ENCODE assay signal across 1 cellular context in genomic region chr16:25126820-25127232, GRCh38.
TF ChIP-seq lines count a peak whose summit lies in the region.

No MANE protein-coding gene starts in this region.

TF ChIP-seq in K562, 482 proteins besides CTCF, POLR2A, EP300 and RAD21 (continued from another document):
- TF ChIP-seq RCOR1 (IDR thresholded peaks at IDR 0.05; ENCODE audit: borderline replicate concordance in 1 of 2, low read depth in 2 of 2, low read length in 2 of 2) (peak in 1 of 2 experiments; percentile 15; a peak in 1 of 4 replicates), HMGN3 (IDR thresholded peaks at IDR 0.05; ENCODE audit: borderline replicate concordance, extremely low read depth, insufficient read length, low read depth, low read length) (no peak), RNF2 (IDR thresholded peaks at IDR 0.05) (no peak), JUNB (CRISPR knock-in tag; conservative IDR thresholded peaks at IDR 0.05) (no peak), CBX5 (IDR thresholded peaks at IDR 0.05; ENCODE audit: borderline replicate concordance, low read depth) (no peak), CREM (IDR thresholded peaks at IDR 0.05; ENCODE audit: low read depth) (0 out of 2 replicates have a peak, but pooled peaks have one; percentile 14), ZNF384 (IDR thresholded peaks at IDR 0.05; ENCODE audit: low read depth, low read length) (0 out of 2 replicates have a peak, but pooled peaks have one; percentile 39), ZNF586 (CRISPR knock-in tag; conservative IDR thresholded peaks at IDR 0.05) (no peak), NR1H2 (CRISPR knock-in tag; IDR thresholded peaks at IDR 0.05) (no peak), ZNF184 (CRISPR knock-in tag; IDR thresholded peaks at IDR 0.05) (no peak), SMC3 (conservative IDR thresholded peaks at IDR 0.05; ENCODE audit: insufficient read depth, low read depth, low read length) (peak; percentile 47; the same call in 1 of the 2 replicates)
- TF ChIP-seq, protein P1, sequence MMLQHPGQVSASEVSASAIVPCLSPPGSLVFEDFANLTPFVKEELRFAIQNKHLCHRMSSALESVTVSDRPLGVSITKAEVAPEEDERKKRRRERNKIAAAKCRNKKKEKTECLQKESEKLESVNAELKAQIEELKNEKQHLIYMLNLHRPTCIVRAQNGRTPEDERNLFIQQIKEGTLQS (IDR thresholded peaks at IDR 0.05), result peak; percentile 32; the same call in 1 of the 2 replicates
- TF ChIP-seq, protein P1 (CRISPR knock-in tag; conservative IDR thresholded peaks at IDR 0.05), result no peak
